In genomic region chr19:3441986-3442329, GRCh38 we compare ENCODE assay signal across 1 cellular context.
TF ChIP-seq lines count a peak whose summit lies in the region.

No MANE protein-coding gene starts in this region.

TF ChIP-seq in K562, 482 proteins besides CTCF, POLR2A, EP300 and RAD21:
- TF ChIP-seq ZBTB7A (IDR thresholded peaks at IDR 0.05; ENCODE audit: borderline replicate concordance, control insufficient read depth, low read depth, low read length) (no peak), ZNF695 (CRISPR knock-in tag; IDR thresholded peaks at IDR 0.05) (no peak), XRCC4 (IDR thresholded peaks at IDR 0.05; ENCODE audit: extremely low read depth, insufficient read depth, insufficient read length) (no peak), SMAD3 (CRISPR knock-in tag; conservative IDR thresholded peaks at IDR 0.05) (no peak), EGR1 (conservative IDR thresholded peaks at IDR 0.05) (no peak), ZBTB33 (CRISPR knock-in tag; IDR thresholded peaks at IDR 0.05) (peak; percentile 85), NCOR1 (IDR thresholded peaks at IDR 0.05) (no peak), BRCA1 (IDR thresholded peaks at IDR 0.05) (no peak), BRCA1 (CRISPR knock-in tag; IDR thresholded peaks at IDR 0.05) (no peak), JUND (IDR thresholded peaks at IDR 0.05; ENCODE audit: borderline replicate concordance, low read depth, low read length) (no peak), JUND (tag; IDR thresholded peaks at IDR 0.05; ENCODE audit: borderline replicate concordance, low read depth, low read length) (no peak), ZBTB5 (IDR thresholded peaks at IDR 0.05) (no peak), ZBTB2 (IDR thresholded peaks at IDR 0.05) (no peak), CHD2 (IDR thresholded peaks at IDR 0.05; ENCODE audit: low read depth, low read length) (no peak), ZNF696 (CRISPR knock-in tag; conservative IDR thresholded peaks at IDR 0.05) (no peak), RBM22 (IDR thresholded peaks at IDR 0.05; ENCODE audit: low read depth, low read length, poor library complexity, severe bottlenecking) (peak; percentile 83)
- TF ChIP-seq, protein P1, sequence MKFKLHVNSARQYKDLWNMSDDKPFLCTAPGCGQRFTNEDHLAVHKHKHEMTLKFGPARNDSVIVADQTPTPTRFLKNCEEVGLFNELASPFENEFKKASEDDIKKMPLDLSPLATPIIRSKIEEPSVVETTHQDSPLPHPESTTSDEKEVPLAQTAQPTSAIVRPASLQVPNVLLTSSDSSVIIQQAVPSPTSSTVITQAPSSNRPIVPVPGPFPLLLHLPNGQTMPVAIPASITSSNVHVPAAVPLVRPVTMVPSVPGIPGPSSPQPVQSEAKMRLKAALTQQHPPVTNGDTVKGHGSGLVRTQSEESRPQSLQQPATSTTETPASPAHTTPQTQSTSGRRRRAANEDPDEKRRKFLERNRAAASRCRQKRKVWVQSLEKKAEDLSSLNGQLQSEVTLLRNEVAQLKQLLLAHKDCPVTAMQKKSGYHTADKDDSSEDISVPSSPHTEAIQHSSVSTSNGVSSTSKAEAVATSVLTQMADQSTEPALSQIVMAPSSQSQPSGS (CRISPR knock-in tag; IDR thresholded peaks at IDR 0.05) = no peak
